ENCODE assay signal across 14 cellular contexts in genomic region chr1:229368347-229368746, GRCh38.
DNase-seq lines count a peak whose midpoint lies in the region; ATAC-seq lines count a peak whose summit lies in the region.
"Had no signal": no experiment of that assay in that cellular context is flagged by ENCODE, and none has a peak within 500 bp of the region (broad histone marks: within the 10 kb centered on the region; RNA-seq: fewer than 3 reads in every experiment).

No MANE protein-coding gene starts in this region.

- DNase-seq in stimulated activated effector memory CD8-positive, alpha-beta T cell treated with anti-CD3 and anti-CD28 coated beads, Interleukin-12 subunit alpha, Interleukin-12 subunit beta, amount 100 ng/mL, for 72 hours (ENCODE audit: low spot score in 2 of 2) = no peak
- DNase-seq in activated naive CD4-positive, alpha-beta T cell treated with anti-CD3 and anti-CD28 coated beads, Interleukin-2, amount 10 ng/mL, durations not matched to agents 7 days and 5 days = no peak
- no peak for DNase-seq in T-helper 2 cell
- DNase-seq: activated CD4-positive, alpha-beta T cell treated with anti-CD3 and anti-CD28 coated beads for 48 hours; DND-41; KG1; NCI-H510A treated with DMSO at 0.1 percent for 48 hours; SJCRH30 had no signal

- no peak overlapping the region for H3K4me3 Mint-ChIP-seq in stimulated activated effector memory CD8-positive, alpha-beta T cell treated with anti-CD3 and anti-CD28 coated beads, Interleukin-12 subunit alpha, Interleukin-12 subunit beta, amount 100 ng/mL, for 72 hours
- no peak overlapping the region for H3K4me3 Mint-ChIP-seq in activated naive CD4-positive, alpha-beta T cell treated with anti-CD3 and anti-CD28 coated beads, Interleukin-2, amount 10 ng/mL, durations not matched to agents 7 days and 5 days
- no peak overlapping the region for H3K4me3 Mint-ChIP-seq in stimulated activated memory B cell treated with anti-CD40 and anti-IgM and Interleukin-4, amounts not matched to agents 10 μg/mL and 1 μg/mL and 100 μg/mL, for 72 hours
- H3K4me3 Mint-ChIP-seq: neural progenitor cell; stimulated activated naive CD8-positive, alpha-beta T cell treated with anti-CD3 and anti-CD28 coated beads, Interleukin-15, Interleukin-2, amounts not matched to agents 100 ng/mL and 50 ng/mL, for 24 hours had no signal

- CTCF ChIA-PET in activated naive CD4-positive, alpha-beta T cell treated with anti-CD3 and anti-CD28 coated beads, Interleukin-2, amount 10 ng/mL, durations not matched to agents 7 days and 5 days (lab: Charles Lee) = no interaction called here

- ATAC-seq in GM19324 (IDR thresholded peaks at IDR 0.05; ENCODE audit: low FRiP score, unreplicated experiment) (peak; percentile 71), HG02610 (IDR thresholded peaks at IDR 0.05; ENCODE audit: unreplicated experiment) (peak; percentile 45), HG03442 (IDR thresholded peaks at IDR 0.05; ENCODE audit: unreplicated experiment) (peak; percentile 47)
- peak; percentile 28 for ATAC-seq in stimulated activated effector memory CD8-positive, alpha-beta T cell treated with anti-CD3 and anti-CD28 coated beads, Interleukin-12 subunit alpha, Interleukin-12 subunit beta, amount 100 ng/mL, for 72 hours
- ATAC-seq in stimulated activated memory B cell treated with anti-CD40 and anti-IgM and Interleukin-4, amounts not matched to agents 10 μg/mL and 1 μg/mL and 100 μg/mL, for 72 hours = no peak

- no peaks in the 10 kb centered on the region for H3K4me1 Mint-ChIP-seq in stimulated activated effector memory CD8-positive, alpha-beta T cell treated with anti-CD3 and anti-CD28 coated beads, Interleukin-12 subunit alpha, Interleukin-12 subunit beta, amount 100 ng/mL, for 72 hours
- H3K4me1 Mint-ChIP-seq in activated naive CD4-positive, alpha-beta T cell treated with anti-CD3 and anti-CD28 coated beads, Interleukin-2, amount 10 ng/mL, durations not matched to agents 7 days and 5 days = no peaks in the 10 kb centered on the region
- peaks cover 16% of the 10 kb centered on the region for H3K4me1 Mint-ChIP-seq in stimulated activated memory B cell treated with anti-CD40 and anti-IgM and Interleukin-4, amounts not matched to agents 10 μg/mL and 1 μg/mL and 100 μg/mL, for 72 hours

- no peaks in the 10 kb centered on the region for H3K9me3 Mint-ChIP-seq in stimulated activated effector memory CD8-positive, alpha-beta T cell treated with anti-CD3 and anti-CD28 coated beads, Interleukin-12 subunit alpha, Interleukin-12 subunit beta, amount 100 ng/mL, for 72 hours
- H3K9me3 Mint-ChIP-seq in activated naive CD4-positive, alpha-beta T cell treated with anti-CD3 and anti-CD28 coated beads, Interleukin-2, amount 10 ng/mL, durations not matched to agents 7 days and 5 days = no peaks in the 10 kb centered on the region
- peaks cover 11% of the 10 kb centered on the region for H3K9me3 Mint-ChIP-seq in stimulated activated memory B cell treated with anti-CD40 and anti-IgM and Interleukin-4, amounts not matched to agents 10 μg/mL and 1 μg/mL and 100 μg/mL, for 72 hours
- H3K9me3 Mint-ChIP-seq: neural progenitor cell; stimulated activated naive CD8-positive, alpha-beta T cell treated with anti-CD3 and anti-CD28 coated beads, Interleukin-15, Interleukin-2, amounts not matched to agents 100 ng/mL and 50 ng/mL, for 24 hours had no signal

- no peak overlapping the region for H3K27ac Mint-ChIP-seq in stimulated activated effector memory CD8-positive, alpha-beta T cell treated with anti-CD3 and anti-CD28 coated beads, Interleukin-12 subunit alpha, Interleukin-12 subunit beta, amount 100 ng/mL, for 72 hours
- no peak overlapping the region for H3K27ac Mint-ChIP-seq in activated naive CD4-positive, alpha-beta T cell treated with anti-CD3 and anti-CD28 coated beads, Interleukin-2, amount 10 ng/mL, durations not matched to agents 7 days and 5 days
- H3K27ac Mint-ChIP-seq in stimulated activated memory B cell treated with anti-CD40 and anti-IgM and Interleukin-4, amounts not matched to agents 10 μg/mL and 1 μg/mL and 100 μg/mL, for 72 hours = no peak overlapping the region
- H3K27ac Mint-ChIP-seq: neural progenitor cell; stimulated activated naive CD8-positive, alpha-beta T cell treated with anti-CD3 and anti-CD28 coated beads, Interleukin-15, Interleukin-2, amounts not matched to agents 100 ng/mL and 50 ng/mL, for 24 hours had no signal

- H3K27me3 Mint-ChIP-seq in activated naive CD4-positive, alpha-beta T cell treated with anti-CD3 and anti-CD28 coated beads, Interleukin-2, amount 10 ng/mL, durations not matched to agents 7 days and 5 days = peaks cover 75% of the 10 kb centered on the region
- H3K27me3 Mint-ChIP-seq in stimulated activated memory B cell treated with anti-CD40 and anti-IgM and Interleukin-4, amounts not matched to agents 10 μg/mL and 1 μg/mL and 100 μg/mL, for 72 hours = peaks cover 71% of the 10 kb centered on the region

- H3K36me3 Mint-ChIP-seq in stimulated activated effector memory CD8-positive, alpha-beta T cell treated with anti-CD3 and anti-CD28 coated beads, Interleukin-12 subunit alpha, Interleukin-12 subunit beta, amount 100 ng/mL, for 72 hours = no peaks in the 10 kb centered on the region
- H3K36me3 Mint-ChIP-seq in activated naive CD4-positive, alpha-beta T cell treated with anti-CD3 and anti-CD28 coated beads, Interleukin-2, amount 10 ng/mL, durations not matched to agents 7 days and 5 days = no peaks in the 10 kb centered on the region
- H3K36me3 Mint-ChIP-seq in stimulated activated memory B cell treated with anti-CD40 and anti-IgM and Interleukin-4, amounts not matched to agents 10 μg/mL and 1 μg/mL and 100 μg/mL, for 72 hours = no peaks in the 10 kb centered on the region
- H3K36me3 Mint-ChIP-seq: neural progenitor cell had no signal
